8 cellular contexts compared by ENCODE assay signal in the genomic region with DNA sequence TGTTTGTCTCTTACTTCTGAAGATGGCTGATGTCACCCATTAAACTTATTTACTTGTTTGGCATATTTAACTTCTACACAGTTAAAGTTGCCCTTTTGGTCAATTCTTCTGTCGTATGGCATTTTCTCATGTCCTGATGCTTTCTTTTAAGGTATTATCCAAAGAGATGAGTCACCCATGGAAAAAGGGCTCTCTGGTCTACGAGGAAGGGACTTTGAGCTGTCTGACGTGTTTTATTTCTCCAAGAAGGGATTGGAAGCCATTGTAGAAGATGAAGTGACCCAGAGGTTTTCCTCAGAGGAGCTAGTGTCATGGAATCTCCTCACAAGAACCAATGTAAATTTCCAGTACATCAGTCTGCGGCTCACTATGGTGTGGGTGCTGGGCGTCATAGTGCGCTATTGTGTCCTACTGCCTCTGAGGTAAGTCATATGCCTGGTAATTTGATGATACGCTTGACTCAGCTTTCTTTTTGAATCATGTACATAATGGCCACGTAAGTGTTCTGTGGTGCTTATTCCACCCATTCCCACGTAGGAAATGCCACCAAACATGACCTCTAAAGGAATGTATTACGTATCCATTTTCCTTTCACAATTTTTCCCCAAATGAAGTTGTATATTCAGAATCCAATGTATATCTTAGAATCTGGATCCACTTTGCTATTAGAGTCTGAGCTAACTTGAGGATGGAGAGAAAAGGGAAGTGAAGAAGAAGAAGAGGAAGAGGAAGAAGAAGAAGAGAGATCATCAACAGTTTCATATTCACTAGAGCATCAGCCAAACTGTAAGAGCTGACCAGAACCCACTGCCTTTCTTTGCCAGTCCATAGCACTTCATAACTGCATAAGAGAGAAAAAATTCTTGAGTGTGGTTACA. TPM values are rescaled to one million over a fixed set of nuclear protein-coding genes. Genes with fewer than 3 reads are reported as not detected.
DNase-seq lines count a peak whose midpoint lies in the region; ATAC-seq and TF ChIP-seq lines count a peak whose summit lies in the region.

No MANE protein-coding gene starts in this region.

- H3K4me1 Mint-ChIP-seq in CD14-positive monocyte = peaks cover 24% of the 10 kb centered on the region

- H3K27me3 Mint-ChIP-seq in CD14-positive monocyte (ENCODE audit: low read depth in 3 of 3) = no peaks in the 10 kb centered on the region

- H3K36me3 Mint-ChIP-seq in CD14-positive monocyte = peaks cover 20 to 29% of the 10 kb centered on the region in 2 donors

- intact Hi-C loops in CD14-positive monocyte (cut with micrococcal nuclease) = loop anchor here (5.0 kb wide), 2 partner anchors 49 to 54 kb away; no protein-coding TSS in a partner anchor

- H3K4me3 Mint-ChIP-seq in CD14-positive monocyte = peak overlapping the region; percentile 34 to 37

- peak overlapping the region; percentile 69 to 87 (median 83) for H3K27ac Mint-ChIP-seq in CD14-positive monocyte

- TF ChIP-seq CTCF in CD14-positive monocyte (IDR thresholded peaks at IDR 0.05) = no peak

- peaks cover 0 to 2% (median 0%) of the 10 kb centered on the region in 7 donors for H3K9me3 Mint-ChIP-seq in CD14-positive monocyte

- ATAC-seq in GM19463 (IDR thresholded peaks at IDR 0.05; ENCODE audit: unreplicated experiment) (peak; percentile 74), HG03103 (IDR thresholded peaks at IDR 0.05; ENCODE audit: low read depth, unreplicated experiment) (peak; percentile 88)

- DNase-seq in CD14-positive monocyte (ENCODE audit: low spot score) = no peak
- peak; percentile 70 for DNase-seq in SKM-1 treated with dmso at 0.1 percent for 144 hours (lab: John Stamatoyannopoulos, UW; ENCODE audit: unreplicated experiment)
- no peak for DNase-seq in inferior parietal cortex (ENCODE audit: extremely low spot score)
- no peak for DNase-seq in NCI-H69 (lab: John Stamatoyannopoulos, UW)
- DNase-seq in activated CD8-positive, alpha-beta memory T cell treated with anti-CD3 and anti-CD28 coated beads, Interleukin-2, amount 50 U/mL, for 4 hours = no peak
- no peak for DNase-seq in NCI-H2107 (lab: John Stamatoyannopoulos, UW)

RNA-seq across cellular contexts. Expression of gene GPAT3, which starts 45.7 kb away (rescaled TPM):
- 10 to 100 TPM; 44.2 to 46.2 TPM for polyA plus RNA-seq in CD14-positive monocyte
